20 cellular contexts compared by ENCODE assay signal in the genomic region with DNA sequence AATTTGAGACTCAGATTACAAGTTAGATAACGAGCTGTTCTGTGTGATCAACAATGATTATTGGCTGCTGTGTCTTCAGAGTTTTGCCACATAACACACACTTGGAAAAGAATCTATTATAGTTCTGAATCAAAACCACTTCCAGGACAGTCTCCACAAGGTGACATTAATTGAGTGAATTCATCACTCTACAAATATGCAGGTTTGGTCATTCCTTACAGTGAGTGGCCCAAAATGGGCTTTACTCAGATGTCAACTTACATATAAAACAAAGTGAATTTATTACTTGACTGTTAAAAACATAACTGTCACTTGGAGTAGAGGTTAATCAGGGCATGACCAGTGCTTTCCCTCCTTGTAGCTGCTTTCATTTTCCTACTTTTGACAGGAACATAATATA.
DNase-seq lines count a peak whose midpoint lies in the region; ATAC-seq, FAIRE-seq and TF ChIP-seq lines count a peak whose summit lies in the region.
"Had no signal": no experiment of that assay in that cellular context is flagged by ENCODE, and none has a peak within 500 bp of the region (broad histone marks: within the 10 kb centered on the region; RNA-seq: fewer than 3 reads in every experiment).

No MANE protein-coding gene starts in this region.

- H3K4me1 Mint-ChIP-seq in GM23338 = peaks cover 9% of the 10 kb centered on the region
- H3K4me1 Mint-ChIP-seq: CD4-positive, alpha-beta memory T cell; IgD-negative memory B cell had no signal

- H3K27ac ChIP-seq in GM23338 (ENCODE audit: low read depth) (no peak overlapping the region), HUES6 (ENCODE audit: low read depth, low read length) (peak overlapping the region; percentile 90; the same call in 1 of the 2 replicates), left lung (no peak overlapping the region), ascending aorta (no peak overlapping the region), OCI-LY7 (ENCODE audit: low read depth, low read length, poor library complexity, severe bottlenecking) (no peak overlapping the region)

- CTCF ChIA-PET in OCI-LY7 (lab: Charles Lee; ENCODE audit: unreplicated experiment) = no interaction called here

- no peak overlapping the region for H3K4me3 Mint-ChIP-seq in GM23338
- H3K4me3 Mint-ChIP-seq: CD4-positive, alpha-beta memory T cell; IgD-negative memory B cell had no signal

- intact Hi-C loops in left lung (cut with DNase I) (no loop called here), ascending aorta (cut with DNase I) (no loop called here), OCI-LY7 (cut with micrococcal nuclease; ENCODE audit: unreplicated experiment) (no loop called here)

- no peak for FAIRE-seq in urothelium cell line (lab: Jason Lieb, UNC)
- FAIRE-seq: GM12892, GM19239 had no signal

- no peaks in the 10 kb centered on the region for H4K20me1 ChIP-seq in GM23338 (replicated peaks; ENCODE audit: insufficient read depth)
- no peaks in the 10 kb centered on the region for H4K20me1 ChIP-seq in OCI-LY7 (ENCODE audit: insufficient read depth, low read length)

- H3K9me3 ChIP-seq in HUES6 (ENCODE audit: control insufficient read depth, insufficient read depth, low read depth, low read length) (peaks cover 5% of the 10 kb centered on the region; the same call in 1 of the 2 replicates), left lung (no peaks in the 10 kb centered on the region), ascending aorta (no peaks in the 10 kb centered on the region), OCI-LY7 (ENCODE audit: low read length) (no peaks in the 10 kb centered on the region)

- no peaks in the 10 kb centered on the region for H3K27me3 ChIP-seq in GM23338 (ENCODE audit: insufficient read depth)
- H3K27me3 ChIP-seq in HUES6 (ENCODE audit: control insufficient read depth, insufficient read depth, low read length) = no peaks in the 10 kb centered on the region
- no peaks in the 10 kb centered on the region for H3K27me3 ChIP-seq in left lung
- H3K27me3 ChIP-seq in ascending aorta = no peaks in the 10 kb centered on the region

- no peaks in the 10 kb centered on the region for H3F3A ChIP-seq in GM23338 (replicated peaks; ENCODE audit: low read depth)

- H3K36me3 Mint-ChIP-seq in GM23338 (ENCODE audit: low read depth) = no peaks in the 10 kb centered on the region
- H3K36me3 Mint-ChIP-seq: CD4-positive, alpha-beta memory T cell; IgD-negative memory B cell had no signal

- ATAC-seq in GM23338 (no peak), left lung (no peak)

- peaks cover 11% of the 10 kb centered on the region; the same call in 1 of the 2 replicates for H3K4me1 ChIP-seq in GM23338 (ENCODE audit: insufficient read depth)
- H3K4me1 ChIP-seq in HUES6 (ENCODE audit: control insufficient read depth, insufficient read depth, low read length) = peaks cover 29% of the 10 kb centered on the region
- no peaks in the 10 kb centered on the region for H3K4me1 ChIP-seq in left lung
- no peaks in the 10 kb centered on the region for H3K4me1 ChIP-seq in ascending aorta
- no peaks in the 10 kb centered on the region for H3K4me1 ChIP-seq in OCI-LY7 (ENCODE audit: insufficient read depth, low read length, poor library complexity, severe bottlenecking)

- H3K36me3 ChIP-seq in GM23338 (ENCODE audit: insufficient read depth) = no peaks in the 10 kb centered on the region
- H3K36me3 ChIP-seq in HUES6 (ENCODE audit: control insufficient read depth, insufficient read depth, low read length) = no peaks in the 10 kb centered on the region
- no peaks in the 10 kb centered on the region for H3K36me3 ChIP-seq in left lung
- H3K36me3 ChIP-seq in ascending aorta = no peaks in the 10 kb centered on the region
- no peaks in the 10 kb centered on the region for H3K36me3 ChIP-seq in OCI-LY7 (ENCODE audit: insufficient read depth, low read length)

- no peak overlapping the region for H3K4me2 ChIP-seq in GM23338
- no peak overlapping the region for H3K4me2 ChIP-seq in OCI-LY7 (ENCODE audit: low read length)

- no peaks in the 10 kb centered on the region for H3K9me3 Mint-ChIP-seq in GM23338

- H3K9me2 ChIP-seq in GM23338 (ENCODE audit: insufficient read depth) = no peaks in the 10 kb centered on the region
- H3K9me2 ChIP-seq in OCI-LY7 (ENCODE audit: insufficient read depth, low read length) = no peaks in the 10 kb centered on the region

- no peak for DNase-seq in GM23338 (ENCODE audit: low spot score)
- peak; percentile 13 for DNase-seq in astrocyte of the hippocampus (ENCODE audit: low read depth, low spot score)
- peak; percentile 41 for DNase-seq in urothelium cell line (ENCODE audit: low spot score)
- DNase-seq in left lung = no peak
- no peak for DNase-seq in ascending aorta (ENCODE audit: low spot score in 2 of 2)
- no peak for DNase-seq in OCI-LY7 (ENCODE audit: low spot score)
- DNase-seq: C1 segment of cervical spinal cord; CD4-positive, alpha-beta memory T cell; DMS79 treated with DMSO at 0.1 percent for 48 hours; NCI-H1092; NCI-H1417 treated with DMSO at 0.1 percent for 48 hours; NCI-H1694 treated with DMSO at 0.1 percent for 48 hours; NCI-H2081 treated with DMSO at 0.1 percent for 48 hours; NCI-H446; NCI-H524 treated with DMSO at 0.1 percent for 48 hours; T-helper 2 cell had no signal

- BruUV-seq in OCI-LY7 (replicated peaks; lab: Mats Ljungman, UMichigan) = no TSS peak

- TF ChIP-seq CTCF in GM23338 (conservative IDR thresholded peaks at IDR 0.05; ENCODE audit: low read depth in 2 of 2) = no peak
- TF ChIP-seq CTCF in left lung (IDR thresholded peaks at IDR 0.05) = no peak
- TF ChIP-seq CTCF in ascending aorta (IDR thresholded peaks at IDR 0.05) = no peak
- TF ChIP-seq CTCF in OCI-LY7 (conservative IDR thresholded peaks at IDR 0.05; ENCODE audit: low read length) = no peak

- H3K79me2 ChIP-seq in GM23338 (replicated peaks; ENCODE audit: insufficient read depth) = no peaks in the 10 kb centered on the region
- H3K79me2 ChIP-seq in OCI-LY7 (ENCODE audit: insufficient read depth, low read depth, low read length) = no peaks in the 10 kb centered on the region

- H3K4me3 ChIP-seq in GM23338 (no peak overlapping the region), HUES6 (ENCODE audit: low read depth, low read length) (no peak overlapping the region), left lung (no peak overlapping the region), ascending aorta (no peak overlapping the region), OCI-LY7 (ENCODE audit: low read depth, low read length, poor library complexity, severe bottlenecking) (no peak overlapping the region)

- no peak overlapping the region for H3K9ac ChIP-seq in HUES6 (ENCODE audit: low read length)

- H3K27me3 Mint-ChIP-seq in GM23338 (ENCODE audit: insufficient read depth, low read depth, poor library complexity) = peaks cover 3% of the 10 kb centered on the region
- H3K27me3 Mint-ChIP-seq: CD4-positive, alpha-beta memory T cell; IgD-negative memory B cell had no signal

- POLR2A ChIA-PET in OCI-LY7 (lab: Charles Lee) = interaction anchor here (0.7 kb wide), 1 partner anchor 85 kb away, joined by 3 read pairs; no protein-coding TSS in a partner anchor

- H2AFZ ChIP-seq in GM23338 = 0 out of 2 replicates have a peak overlapping the region, but pooled peaks have one; percentile 2
- H2AFZ ChIP-seq in OCI-LY7 (ENCODE audit: low read length) = no peak overlapping the region

- no peak overlapping the region for H3K27ac Mint-ChIP-seq in GM23338
- H3K27ac Mint-ChIP-seq: CD4-positive, alpha-beta memory T cell; IgD-negative memory B cell had no signal

Comparison
In these comparisons a context has a peak if more than half of its experiments do, and no peak if none do; other contexts are left out.
1. DNase-seq: peak in astrocyte of the hippocampus (single experiment) and urothelium cell line (single experiment); none in GM23338 (single experiment), left lung (0 of 2), ascending aorta (0 of 2) and OCI-LY7 (single experiment).